In genomic region chr4:145481164-145481941, GRCh38 we compare ENCODE assay signal across 1 cellular context.
TF ChIP-seq lines count a peak whose summit lies in the region.

Gene SMAD1 (plus strand): TSS chr4:145481853. CDS start chr4:145514614, 32,761 bp downstream.

TF ChIP-seq in HepG2, 621 proteins besides CTCF, POLR2A, EP300 and RAD21 (continued from another document and continues in another):
- no peak for TF ChIP-seq ZBTB42 (CRISPR knock-in tag; IDR thresholded peaks at IDR 0.05)
- no peak for TF ChIP-seq GATA4 (IDR thresholded peaks at IDR 0.05; ENCODE audit: borderline replicate concordance, low read depth)
- TF ChIP-seq SKIL (CRISPR knock-in tag; IDR thresholded peaks at IDR 0.05; ENCODE audit: borderline replicate concordance) = no peak
- no peak for TF ChIP-seq SP1 (IDR thresholded peaks at IDR 0.05)
- TF ChIP-seq SP1 (CRISPR knock-in tag; IDR thresholded peaks at IDR 0.05) = no peak
- no peak for TF ChIP-seq ZNF546 (CRISPR knock-in tag; conservative IDR thresholded peaks at IDR 0.05)
- no peak for TF ChIP-seq U2AF1 (optimal IDR thresholded peaks at IDR 0.05; ENCODE audit: low read depth, low read length)
- TF ChIP-seq ZNF441 (CRISPR knock-in tag; IDR thresholded peaks at IDR 0.05; ENCODE audit: borderline replicate concordance) = 0 out of 2 replicates have a peak, but pooled peaks have one; percentile 15
- no peak for TF ChIP-seq ZNF891 (CRISPR knock-in tag; IDR thresholded peaks at IDR 0.05)
- no peak for TF ChIP-seq ZNF484 (CRISPR knock-in tag; IDR thresholded peaks at IDR 0.05; ENCODE audit: borderline replicate concordance, low read depth)
- no peak for TF ChIP-seq ZNF614 (CRISPR knock-in tag; IDR thresholded peaks at IDR 0.05; ENCODE audit: borderline replicate concordance)
- TF ChIP-seq RBAK (CRISPR knock-in tag; IDR thresholded peaks at IDR 0.05) = no peak
- TF ChIP-seq RBM39 (IDR thresholded peaks at IDR 0.05; ENCODE audit: low read depth, low read length, poor library complexity, severe bottlenecking) = no peak
- TF ChIP-seq ZNF816 (CRISPR knock-in tag; IDR thresholded peaks at IDR 0.05; ENCODE audit: borderline replicate concordance) = no peak
- TF ChIP-seq ZNF430 (CRISPR knock-in tag; IDR thresholded peaks at IDR 0.05) = no peak
- TF ChIP-seq KDM2A (CRISPR knock-in tag; IDR thresholded peaks at IDR 0.05; ENCODE audit: borderline replicate concordance, low read depth) = no peak
- TF ChIP-seq MED1 (CRISPR knock-in tag; IDR thresholded peaks at IDR 0.05) = 0 out of 2 replicates have a peak, but pooled peaks have one; percentile 31
- TF ChIP-seq, protein P1, sequence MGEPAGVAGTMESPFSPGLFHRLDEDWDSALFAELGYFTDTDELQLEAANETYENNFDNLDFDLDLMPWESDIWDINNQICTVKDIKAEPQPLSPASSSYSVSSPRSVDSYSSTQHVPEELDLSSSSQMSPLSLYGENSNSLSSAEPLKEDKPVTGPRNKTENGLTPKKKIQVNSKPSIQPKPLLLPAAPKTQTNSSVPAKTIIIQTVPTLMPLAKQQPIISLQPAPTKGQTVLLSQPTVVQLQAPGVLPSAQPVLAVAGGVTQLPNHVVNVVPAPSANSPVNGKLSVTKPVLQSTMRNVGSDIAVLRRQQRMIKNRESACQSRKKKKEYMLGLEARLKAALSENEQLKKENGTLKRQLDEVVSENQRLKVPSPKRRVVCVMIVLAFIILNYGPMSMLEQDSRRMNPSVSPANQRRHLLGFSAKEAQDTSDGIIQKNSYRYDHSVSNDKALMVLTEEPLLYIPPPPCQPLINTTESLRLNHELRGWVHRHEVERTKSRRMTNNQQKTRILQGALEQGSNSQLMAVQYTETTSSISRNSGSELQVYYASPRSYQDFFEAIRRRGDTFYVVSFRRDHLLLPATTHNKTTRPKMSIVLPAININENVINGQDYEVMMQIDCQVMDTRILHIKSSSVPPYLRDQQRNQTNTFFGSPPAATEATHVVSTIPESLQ (CRISPR knock-in tag; conservative IDR thresholded peaks at IDR 0.05) = no peak
- TF ChIP-seq ZNF446 (CRISPR knock-in tag; IDR thresholded peaks at IDR 0.05) = 0 out of 2 replicates have a peak, but pooled peaks have one; percentile 22
- TF ChIP-seq, protein P2, sequence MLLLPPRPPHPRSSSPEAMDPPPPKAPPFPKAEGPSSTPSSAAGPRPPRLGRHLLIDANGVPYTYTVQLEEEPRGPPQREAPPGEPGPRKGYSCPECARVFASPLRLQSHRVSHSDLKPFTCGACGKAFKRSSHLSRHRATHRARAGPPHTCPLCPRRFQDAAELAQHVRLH (CRISPR knock-in tag; IDR thresholded peaks at IDR 0.05; ENCODE audit: borderline replicate concordance, low read depth) = no peak
- TF ChIP-seq, protein P3, sequence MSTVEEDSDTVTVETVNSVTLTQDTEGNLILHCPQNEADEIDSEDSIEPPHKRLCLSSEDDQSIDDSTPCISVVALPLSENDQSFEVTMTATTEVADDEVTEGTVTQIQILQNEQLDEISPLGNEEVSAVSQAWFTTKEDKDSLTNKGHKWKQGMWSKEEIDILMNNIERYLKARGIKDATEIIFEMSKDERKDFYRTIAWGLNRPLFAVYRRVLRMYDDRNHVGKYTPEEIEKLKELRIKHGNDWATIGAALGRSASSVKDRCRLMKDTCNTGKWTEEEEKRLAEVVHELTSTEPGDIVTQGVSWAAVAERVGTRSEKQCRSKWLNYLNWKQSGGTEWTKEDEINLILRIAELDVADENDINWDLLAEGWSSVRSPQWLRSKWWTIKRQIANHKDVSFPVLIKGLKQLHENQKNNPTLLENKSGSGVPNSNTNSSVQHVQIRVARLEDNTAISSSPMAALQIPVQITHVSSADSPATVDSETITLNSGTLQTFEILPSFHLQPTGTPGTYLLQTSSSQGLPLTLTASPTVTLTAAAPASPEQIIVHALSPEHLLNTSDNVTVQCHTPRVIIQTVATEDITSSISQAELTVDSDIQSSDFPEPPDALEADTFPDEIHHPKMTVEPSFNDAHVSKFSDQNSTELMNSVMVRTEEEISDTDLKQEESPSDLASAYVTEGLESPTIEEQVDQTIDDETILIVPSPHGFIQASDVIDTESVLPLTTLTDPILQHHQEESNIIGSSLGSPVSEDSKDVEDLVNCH (CRISPR knock-in tag; IDR thresholded peaks at IDR 0.05) = no peak
- TF ChIP-seq ZNF598 (CRISPR knock-in tag; IDR thresholded peaks at IDR 0.05; ENCODE audit: borderline replicate concordance) = no peak
- no peak for TF ChIP-seq HOMEZ (CRISPR knock-in tag; IDR thresholded peaks at IDR 0.05; ENCODE audit: low read depth)
- TF ChIP-seq KMT2B (CRISPR knock-in tag; IDR thresholded peaks at IDR 0.05) = peak; percentile 46; the same call in 1 of the 2 replicates
- TF ChIP-seq TOE1 (CRISPR knock-in tag; IDR thresholded peaks at IDR 0.05) = no peak
- TF ChIP-seq GMEB2 (CRISPR knock-in tag; IDR thresholded peaks at IDR 0.05; ENCODE audit: low read depth) = no peak
- no peak for TF ChIP-seq ONECUT2 (CRISPR knock-in tag; IDR thresholded peaks at IDR 0.05)
- no peak for TF ChIP-seq ZNF790 (CRISPR knock-in tag; IDR thresholded peaks at IDR 0.05; ENCODE audit: borderline replicate concordance)
- no peak for TF ChIP-seq GPN1 (CRISPR knock-in tag; IDR thresholded peaks at IDR 0.05; ENCODE audit: borderline replicate concordance)
- TF ChIP-seq, protein P4, sequence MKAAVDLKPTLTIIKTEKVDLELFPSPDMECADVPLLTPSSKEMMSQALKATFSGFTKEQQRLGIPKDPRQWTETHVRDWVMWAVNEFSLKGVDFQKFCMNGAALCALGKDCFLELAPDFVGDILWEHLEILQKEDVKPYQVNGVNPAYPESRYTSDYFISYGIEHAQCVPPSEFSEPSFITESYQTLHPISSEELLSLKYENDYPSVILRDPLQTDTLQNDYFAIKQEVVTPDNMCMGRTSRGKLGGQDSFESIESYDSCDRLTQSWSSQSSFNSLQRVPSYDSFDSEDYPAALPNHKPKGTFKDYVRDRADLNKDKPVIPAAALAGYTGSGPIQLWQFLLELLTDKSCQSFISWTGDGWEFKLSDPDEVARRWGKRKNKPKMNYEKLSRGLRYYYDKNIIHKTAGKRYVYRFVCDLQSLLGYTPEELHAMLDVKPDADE (CRISPR knock-in tag; IDR thresholded peaks at IDR 0.05) = no peak
- TF ChIP-seq NBN (conservative IDR thresholded peaks at IDR 0.05) = no peak
- TF ChIP-seq ZFYVE20 (CRISPR knock-in tag; IDR thresholded peaks at IDR 0.05; ENCODE audit: borderline replicate concordance, low read depth) = no peak
- no peak for TF ChIP-seq ZNF260 (CRISPR knock-in tag; IDR thresholded peaks at IDR 0.05; ENCODE audit: borderline replicate concordance, low read depth)
- TF ChIP-seq ZNF563 (CRISPR knock-in tag; IDR thresholded peaks at IDR 0.05) = no peak; the same call in 1 of the 2 replicates
- TF ChIP-seq KLF13 (CRISPR knock-in tag; IDR thresholded peaks at IDR 0.05) = no peak
- TF ChIP-seq, protein P5, sequence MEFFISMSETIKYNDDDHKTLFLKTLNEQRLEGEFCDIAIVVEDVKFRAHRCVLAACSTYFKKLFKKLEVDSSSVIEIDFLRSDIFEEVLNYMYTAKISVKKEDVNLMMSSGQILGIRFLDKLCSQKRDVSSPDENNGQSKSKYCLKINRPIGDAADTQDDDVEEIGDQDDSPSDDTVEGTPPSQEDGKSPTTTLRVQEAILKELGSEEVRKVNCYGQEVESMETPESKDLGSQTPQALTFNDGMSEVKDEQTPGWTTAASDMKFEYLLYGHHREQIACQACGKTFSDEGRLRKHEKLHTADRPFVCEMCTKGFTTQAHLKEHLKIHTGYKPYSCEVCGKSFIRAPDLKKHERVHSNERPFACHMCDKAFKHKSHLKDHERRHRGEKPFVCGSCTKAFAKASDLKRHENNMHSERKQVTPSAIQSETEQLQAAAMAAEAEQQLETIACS (CRISPR knock-in tag; IDR thresholded peaks at IDR 0.05) = peak; percentile 69
- TF ChIP-seq ZNF382 (CRISPR knock-in tag; IDR thresholded peaks at IDR 0.05; ENCODE audit: borderline replicate concordance) = no peak
- TF ChIP-seq MIER2 (CRISPR knock-in tag; IDR thresholded peaks at IDR 0.05) = no peak
- TF ChIP-seq KLF15 (CRISPR knock-in tag; IDR thresholded peaks at IDR 0.05; ENCODE audit: borderline replicate concordance) = no peak
- TF ChIP-seq, protein P6, sequence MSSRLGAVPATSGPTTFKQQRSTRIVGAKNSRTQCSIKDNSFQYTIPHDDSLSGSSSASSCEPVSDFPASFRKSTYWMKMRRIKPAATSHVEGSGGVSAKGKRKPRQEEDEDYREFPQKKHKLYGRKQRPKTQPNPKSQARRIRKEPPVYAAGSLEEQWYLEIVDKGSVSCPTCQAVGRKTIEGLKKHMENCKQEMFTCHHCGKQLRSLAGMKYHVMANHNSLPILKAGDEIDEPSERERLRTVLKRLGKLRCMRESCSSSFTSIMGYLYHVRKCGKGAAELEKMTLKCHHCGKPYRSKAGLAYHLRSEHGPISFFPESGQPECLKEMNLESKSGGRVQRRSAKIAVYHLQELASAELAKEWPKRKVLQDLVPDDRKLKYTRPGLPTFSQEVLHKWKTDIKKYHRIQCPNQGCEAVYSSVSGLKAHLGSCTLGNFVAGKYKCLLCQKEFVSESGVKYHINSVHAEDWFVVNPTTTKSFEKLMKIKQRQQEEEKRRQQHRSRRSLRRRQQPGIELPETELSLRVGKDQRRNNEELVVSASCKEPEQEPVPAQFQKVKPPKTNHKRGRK (CRISPR knock-in tag; IDR thresholded peaks at IDR 0.05) = no peak
- TF ChIP-seq ZNF552 (CRISPR knock-in tag; IDR thresholded peaks at IDR 0.05; ENCODE audit: borderline replicate concordance) = no peak
- TF ChIP-seq, protein P7, sequence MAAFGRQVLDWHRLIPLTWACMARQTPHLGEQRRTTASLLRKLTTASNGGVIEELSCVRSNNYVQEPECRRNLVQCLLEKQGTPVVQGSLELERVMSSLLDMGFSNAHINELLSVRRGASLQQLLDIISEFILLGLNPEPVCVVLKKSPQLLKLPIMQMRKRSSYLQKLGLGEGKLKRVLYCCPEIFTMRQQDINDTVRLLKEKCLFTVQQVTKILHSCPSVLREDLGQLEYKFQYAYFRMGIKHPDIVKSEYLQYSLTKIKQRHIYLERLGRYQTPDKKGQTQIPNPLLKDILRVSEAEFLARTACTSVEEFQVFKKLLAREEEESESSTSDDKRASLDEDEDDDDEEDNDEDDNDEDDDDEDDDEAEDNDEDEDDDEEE (CRISPR knock-in tag; IDR thresholded peaks at IDR 0.05) = no peak
- TF ChIP-seq ISL2 (CRISPR knock-in tag; IDR thresholded peaks at IDR 0.05) = no peak
- TF ChIP-seq ZBTB25 (CRISPR knock-in tag; IDR thresholded peaks at IDR 0.05) = peak; percentile 32; the same call in 1 of the 2 replicates
- TF ChIP-seq NFKB2 (CRISPR knock-in tag; IDR thresholded peaks at IDR 0.05; ENCODE audit: borderline replicate concordance) = peak; percentile 44; the same call in 1 of the 2 replicates
- no peak for TF ChIP-seq ZSCAN12 (CRISPR knock-in tag; IDR thresholded peaks at IDR 0.05)
- peak; percentile 18; the same call in 1 of the 2 replicates for TF ChIP-seq DMAP1 (CRISPR knock-in tag; IDR thresholded peaks at IDR 0.05)
